Comparison of ENCODE assay signal across 13 cellular contexts in genomic region chr2:215437614-215438013, GRCh38. TPM values are rescaled to one million over a fixed set of nuclear protein-coding genes. Genes with fewer than 3 reads are reported as not detected.
DNase-seq lines count a peak whose midpoint lies in the region; ATAC-seq and TF ChIP-seq lines count a peak whose summit lies in the region.
"Had no signal": no experiment of that assay in that cellular context is flagged by ENCODE, and none has a peak within 500 bp of the region (broad histone marks: within the 10 kb centered on the region; RNA-seq: fewer than 3 reads in every experiment).

No MANE protein-coding gene starts in this region.

- intact Hi-C loops in breast epithelium (cut with DNase I; ENCODE audit: low total_unique reads), result no loop called here
- intact Hi-C loops in MCF 10A (cut with micrococcal nuclease), result no loop called here
- intact Hi-C loops in esophagus squamous epithelium (cut with DNase I), result no loop called here
- intact Hi-C loops in upper lobe of right lung (cut with DNase I), result no loop called here

- no peaks in the 10 kb centered on the region for H3K9me3 Mint-ChIP-seq in MCF 10A (ENCODE audit: unreplicated experiment)
- H3K9me3 Mint-ChIP-seq in nephron progenitor cell, result no peaks in the 10 kb centered on the region

- H3K4me3 Mint-ChIP-seq in MCF 10A (ENCODE audit: unreplicated experiment) (no peak overlapping the region), nephron progenitor cell (peak overlapping the region; percentile 91)

- TF ChIP-seq CTCF in breast epithelium (IDR thresholded peaks at IDR 0.05) (no peak), MCF 10A (IDR thresholded peaks at IDR 0.05; ENCODE audit: unreplicated experiment) (no peak), esophagus squamous epithelium (IDR thresholded peaks at IDR 0.05) (no peak), nephron progenitor cell (IDR thresholded peaks at IDR 0.05) (no peak), upper lobe of right lung (IDR thresholded peaks at IDR 0.05) (no peak), omental fat pad (IDR thresholded peaks at IDR 0.05) (no peak)

- DNase-seq in breast epithelium (ENCODE audit: low spot score in 2 of 2), result no peak
- no peak for DNase-seq in MCF 10A (ENCODE audit: unreplicated experiment)
- DNase-seq in esophagus squamous epithelium (lab: John Stamatoyannopoulos, UW), result no peak
- no peak for DNase-seq in nephron progenitor cell
- no peak for DNase-seq in upper lobe of right lung
- DNase-seq in HT-29 (ENCODE audit: low spot score), result no peak
- no peak for DNase-seq in epidermal melanocyte (ENCODE audit: insufficient read length, low spot score)
- DNase-seq in omental fat pad (ENCODE audit: low spot score), result no peak
- DNase-seq: 8988T; activated T-cell treated with anti-CD3 and anti-CD28 coated beads for 4 hours; DMS 273 treated with DMSO at 0.1 percent for 48 hours; stimulated activated CD8-positive, alpha-beta memory T cell treated with anti-CD3 and anti-CD28 coated beads, Interleukin-4, amount 100 ng/mL, for 48 hours had no signal

- peak overlapping the region in 2 of 3 donors; percentile 66 to 74 for H3K4me3 ChIP-seq in breast epithelium
- peak overlapping the region in 2 of 4 donors; percentile 62 to 70 for H3K4me3 ChIP-seq in esophagus squamous epithelium
- peak overlapping the region; percentile 67 for H3K4me3 ChIP-seq in upper lobe of right lung

- H3K36me3 ChIP-seq in breast epithelium (no peaks in the 10 kb centered on the region), esophagus squamous epithelium (no peaks in the 10 kb centered on the region), upper lobe of right lung (no peaks in the 10 kb centered on the region)
- H3K36me3 ChIP-seq: HAP-1 had no signal

- no peak overlapping the region for H3K27ac Mint-ChIP-seq in MCF 10A (ENCODE audit: low read depth, unreplicated experiment)
- H3K27ac Mint-ChIP-seq in nephron progenitor cell, result peak overlapping the region; percentile 26

- ATAC-seq in upper lobe of right lung (no peak), omental fat pad (ENCODE audit: low FRiP score) (no peak)

- H3K27ac ChIP-seq in breast epithelium (peak overlapping the region; percentile 1 to 87), esophagus squamous epithelium (peak overlapping the region; percentile 64 to 92 (median 87)), upper lobe of right lung (peak overlapping the region; percentile 83)

- H3K4me1 ChIP-seq in breast epithelium, result no peaks in the 10 kb centered on the region
- H3K4me1 ChIP-seq in esophagus squamous epithelium, result peaks cover 7 to 26% (median 11%) of the 10 kb centered on the region in 3 donors
- no peaks in the 10 kb centered on the region for H3K4me1 ChIP-seq in upper lobe of right lung

- H3K9me3 ChIP-seq in breast epithelium, result no peaks in the 10 kb centered on the region
- H3K9me3 ChIP-seq in esophagus squamous epithelium, result no peaks in the 10 kb centered on the region
- no peaks in the 10 kb centered on the region for H3K9me3 ChIP-seq in upper lobe of right lung
- H3K9me3 ChIP-seq: HAP-1 had no signal

- H3K4me1 Mint-ChIP-seq in MCF 10A (ENCODE audit: insufficient read depth, unreplicated experiment) (peaks cover 29% of the 10 kb centered on the region), nephron progenitor cell (peaks cover 63% of the 10 kb centered on the region)

- H3K36me3 Mint-ChIP-seq in MCF 10A (ENCODE audit: insufficient read depth, unreplicated experiment) (no peaks in the 10 kb centered on the region), nephron progenitor cell (ENCODE audit: low read depth) (peaks cover 9% of the 10 kb centered on the region)

- BruUV-seq in MCF 10A (replicated peaks; lab: Mats Ljungman, UMichigan), result no TSS peak

- H3K27me3 ChIP-seq in breast epithelium (no peaks in the 10 kb centered on the region), esophagus squamous epithelium (peaks cover 0 to 50% (median 2%) of the 10 kb centered on the region in 4 donors), upper lobe of right lung (no peaks in the 10 kb centered on the region)

- CTCF ChIA-PET in MCF 10A (lab: Yijun Ruan, JAX), result interaction anchor here (0.6 to 0.7 kb wide), 4 partner anchors 18 to 586 kb away, joined by 3 to 4 read pairs (median 4); no protein-coding TSS in a partner anchor

- 53 to 59% methylated on average over 2 of the region's 2 CpGs for WGBS in esophagus squamous epithelium, 2 donors

- no peak for TF ChIP-seq POLR2A in breast epithelium (IDR thresholded peaks at IDR 0.05)
- no peak for TF ChIP-seq POLR2A in esophagus squamous epithelium (IDR thresholded peaks at IDR 0.05)

- POLR2A ChIA-PET in MCF 10A (lab: Yijun Ruan, JAX), result interaction anchor here (0.6 kb wide), 1 partner anchor 129 kb away, joined by 3 read pairs; no protein-coding TSS in a partner anchor

- no peaks in the 10 kb centered on the region for H3K27me3 Mint-ChIP-seq in MCF 10A (ENCODE audit: insufficient read depth, unreplicated experiment)
- H3K27me3 Mint-ChIP-seq in nephron progenitor cell (ENCODE audit: low read depth, poor library complexity), result peaks cover 3% of the 10 kb centered on the region

RNA-seq across cellular contexts. Expression of gene FN1, which starts 1.7 kb away (rescaled TPM):
- 100 to 1,000 TPM in 2 of 3 donors, 10 to 100 TPM in 1; 74.9 to 295 (median 102) TPM for total RNA-seq in breast epithelium
- 564 and 636 TPM in 2 replicates for total RNA-seq in MCF 10A (2022)
- 100 to 1,000 TPM in 2 of 4 donors, 10 to 100 TPM in 2; 15.7 to 393 (median 112) TPM for total RNA-seq in esophagus squamous epithelium
- total RNA-seq in upper lobe of right lung, result 955 TPM
- total RNA-seq in HT-29 (2014; rRNA removed; shearing (Covaris generic)), result 0.03 and 0.44 TPM in 2 replicates
- 100 to 1,000 TPM in 3 of 4 donors, 10 to 100 TPM in 1; 89.6 to 220 (median 177) TPM for total RNA-seq in omental fat pad

Comparison
In these comparisons a context has a peak if more than half of its experiments do, and no peak if none do; other contexts are left out.
1. RNA of gene FN1, which starts 1.7 kb away (total RNA-seq): 955 TPM in upper lobe of right lung (single experiment), 564 to 636 TPM in MCF 10A, 89.6 to 220 TPM in omental fat pad, 15.7 to 393 TPM in esophagus squamous epithelium and 74.9 to 295 TPM in breast epithelium; 0.03 to 0.44 TPM in HT-29; every median in the first group is over 10 times any median in the second.
2. Peak in every context shown above with its lines, with median percentiles within 50 percentile points of each other: H3K27ac ChIP-seq.